Comparison of ENCODE assay signal across 18 cellular contexts in genomic region chr15:46277994-46278885, GRCh38.
DNase-seq lines count a peak whose midpoint lies in the region; ATAC-seq and TF ChIP-seq lines count a peak whose summit lies in the region.
"Had no signal": no experiment of that assay in that cellular context is flagged by ENCODE, and none has a peak within 500 bp of the region (broad histone marks: within the 10 kb centered on the region; RNA-seq: fewer than 3 reads in every experiment).

No MANE protein-coding gene starts in this region.

- no peaks in the 10 kb centered on the region for H3K36me3 Mint-ChIP-seq in neural crest cell (ENCODE audit: low read depth)
- no peaks in the 10 kb centered on the region for H3K36me3 Mint-ChIP-seq in naive thymus-derived CD8-positive, alpha-beta T cell
- H3K36me3 Mint-ChIP-seq: stimulated activated memory B cell treated with anti-CD40 and anti-IgM and Interleukin-4, amounts not matched to agents 10 μg/mL and 1 μg/mL and 100 μg/mL, for 72 hours had no signal

- H3K9me3 Mint-ChIP-seq in neural crest cell: no peaks in the 10 kb centered on the region
- H3K9me3 Mint-ChIP-seq in naive thymus-derived CD8-positive, alpha-beta T cell: peaks cover 0 to 12% (median 0%) of the 10 kb centered on the region in 9 donors
- H3K9me3 Mint-ChIP-seq: stimulated activated memory B cell treated with anti-CD40 and anti-IgM and Interleukin-4, amounts not matched to agents 10 μg/mL and 1 μg/mL and 100 μg/mL, for 72 hours had no signal

- peak overlapping the region; percentile 15 for H3K27ac Mint-ChIP-seq in neural crest cell (ENCODE audit: unreplicated experiment)
- no peak overlapping the region for H3K27ac Mint-ChIP-seq in naive thymus-derived CD8-positive, alpha-beta T cell
- H3K27ac Mint-ChIP-seq: natural killer cell; stimulated activated memory B cell treated with anti-CD40 and anti-IgM and Interleukin-4, amounts not matched to agents 10 μg/mL and 1 μg/mL and 100 μg/mL, for 72 hours had no signal

- no peak for ATAC-seq in naive thymus-derived CD8-positive, alpha-beta T cell
- ATAC-seq in HG03045 (IDR thresholded peaks at IDR 0.05; ENCODE audit: unreplicated experiment): no peak
- ATAC-seq: left lung; natural killer cell; sciatic nerve; stimulated activated memory B cell treated with anti-CD40 and anti-IgM and Interleukin-4, amounts not matched to agents 10 μg/mL and 1 μg/mL and 100 μg/mL, for 72 hours had no signal

- H3K4me1 Mint-ChIP-seq in neural crest cell: no peaks in the 10 kb centered on the region
- H3K4me1 Mint-ChIP-seq in naive thymus-derived CD8-positive, alpha-beta T cell: no peaks in the 10 kb centered on the region
- H3K4me1 Mint-ChIP-seq: natural killer cell; stimulated activated memory B cell treated with anti-CD40 and anti-IgM and Interleukin-4, amounts not matched to agents 10 μg/mL and 1 μg/mL and 100 μg/mL, for 72 hours had no signal

- POLR2A ChIA-PET in naive thymus-derived CD8-positive, alpha-beta T cell (lab: Charles Lee): no interaction called here

- no peak overlapping the region for H3K4me3 Mint-ChIP-seq in neural crest cell
- no peak overlapping the region for H3K4me3 Mint-ChIP-seq in naive thymus-derived CD8-positive, alpha-beta T cell
- H3K4me3 Mint-ChIP-seq: natural killer cell; stimulated activated memory B cell treated with anti-CD40 and anti-IgM and Interleukin-4, amounts not matched to agents 10 μg/mL and 1 μg/mL and 100 μg/mL, for 72 hours had no signal

- peaks cover 12% of the 10 kb centered on the region for H3K27me3 Mint-ChIP-seq in neural crest cell (ENCODE audit: low read depth)
- H3K27me3 Mint-ChIP-seq in naive thymus-derived CD8-positive, alpha-beta T cell: peaks cover 0 to 14% (median 0%) of the 10 kb centered on the region in 5 donors
- H3K27me3 Mint-ChIP-seq: stimulated activated memory B cell treated with anti-CD40 and anti-IgM and Interleukin-4, amounts not matched to agents 10 μg/mL and 1 μg/mL and 100 μg/mL, for 72 hours had no signal

- TF ChIP-seq CTCF in neural crest cell (conservative IDR thresholded peaks at IDR 0.05): no peak

- DNase-seq in DMS79 treated with DMSO at 0.1 percent for 48 hours (lab: John Stamatoyannopoulos, UW) (peak; percentile 38), NCI-H2029 (lab: John Stamatoyannopoulos, UW) (peak; percentile 14), NCI-H82 treated with DMSO at 0.1 percent for 48 hours (lab: John Stamatoyannopoulos, UW; ENCODE audit: unreplicated experiment) (peak; percentile 97), neural crest cell (ENCODE audit: low read depth, low spot score) (no peak), NCI-H2196 treated with DMSO at 0.1 percent for 48 hours (lab: John Stamatoyannopoulos, UW; ENCODE audit: unreplicated experiment) (no peak)
- no peak for DNase-seq in stimulated activated CD4-positive, alpha-beta T cell treated with anti-CD3 and anti-CD28 coated beads, Interleukin-2, amount 100 ng/mL, for 24 hours
- DNase-seq in naive thymus-derived CD8-positive, alpha-beta T cell: no peak
- DNase-seq: activated CD4-positive, alpha-beta T cell treated with anti-CD3 and anti-CD28 coated beads for 48 hours; amniotic stem cell; cortex of kidney; left lung; natural killer cell; NCI-H1048; RPMI8226; uterus had no signal

Comparison
In these comparisons a context has a peak if more than half of its experiments do, and no peak if none do; other contexts are left out.
1. DNase-seq: peak in DMS79 treated with DMSO at 0.1 percent for 48 hours (single experiment), NCI-H2029 (single experiment) and NCI-H82 treated with DMSO at 0.1 percent for 48 hours (single experiment); none in neural crest cell (single experiment), stimulated activated CD4-positive, alpha-beta T cell treated with anti-CD3 and anti-CD28 coated beads, Interleukin-2, amount 100 ng/mL, for 24 hours (0 of 2), NCI-H2196 treated with DMSO at 0.1 percent for 48 hours (single experiment) and naive thymus-derived CD8-positive, alpha-beta T cell (0 of 10).